Comparison of ENCODE assay signal across 8 cellular contexts in the genomic region with DNA sequence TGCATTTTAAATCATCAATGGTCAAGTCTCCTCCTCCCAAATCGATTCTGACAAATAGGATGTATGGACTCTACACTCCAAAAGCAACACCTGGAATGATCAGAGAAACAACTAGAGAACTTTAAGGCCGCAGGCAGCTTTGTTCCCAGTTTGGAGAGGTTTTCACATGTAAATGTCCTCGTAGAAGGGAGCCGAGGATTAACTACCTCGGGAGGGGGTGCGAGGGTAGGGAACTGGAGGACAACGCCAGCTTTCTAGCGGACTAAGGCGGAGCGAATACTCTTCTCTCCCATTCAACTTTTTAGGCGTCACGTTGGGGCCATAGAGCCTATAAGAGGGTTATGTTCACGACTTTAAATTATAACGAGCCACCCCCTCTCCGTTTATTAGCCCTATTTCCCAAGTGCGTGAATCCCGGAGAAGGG. TPM values are rescaled to one million over a fixed set of nuclear protein-coding genes. Genes with fewer than 3 reads are reported as not detected.
DNase-seq lines count a peak whose midpoint lies in the region; ATAC-seq and TF ChIP-seq lines count a peak whose summit lies in the region.

No MANE protein-coding gene starts in this region.

- H3K27me3 Mint-ChIP-seq in activated T-helper 2 cell treated with anti-CD3 and anti-CD28 coated beads, Interferon-gamma antibody, Interleukin-2, Interleukin-4, amounts not matched to agents 10 μg/mL and 5 μg/mL and 100 μg/mL, durations not matched to agents 14 hours and 24 hours and 36 hours (ENCODE audit: low read depth): no peaks in the 10 kb centered on the region

- H3K36me3 Mint-ChIP-seq in activated T-helper 2 cell treated with anti-CD3 and anti-CD28 coated beads, Interferon-gamma antibody, Interleukin-2, Interleukin-4, amounts not matched to agents 10 μg/mL and 5 μg/mL and 100 μg/mL, durations not matched to agents 14 hours and 24 hours and 36 hours (ENCODE audit: low read depth): peaks cover 7% of the 10 kb centered on the region

- peaks cover 17% of the 10 kb centered on the region; the same call in 1 of the 2 replicates for H3K36me3 ChIP-seq in HUES6 (ENCODE audit: control insufficient read depth, insufficient read depth, low read length)
- H3K36me3 ChIP-seq in gastrocnemius medialis: no peaks in the 10 kb centered on the region

- peak; percentile 41 for DNase-seq in COR-L47 (lab: John Stamatoyannopoulos, UW)
- DNase-seq in activated T-helper 2 cell treated with anti-CD3 and anti-CD28 coated beads, Interferon-gamma antibody, Interleukin-2, Interleukin-4, amounts not matched to agents 10 μg/mL and 5 μg/mL and 100 μg/mL, durations not matched to agents 14 hours and 24 hours and 36 hours (ENCODE audit: low spot score): peak; percentile 10
- peak; percentile 83 for DNase-seq in iPS DF 19.7 (ENCODE audit: low read depth, low spot score)
- DNase-seq in gastrocnemius medialis: no peak
- no peak for DNase-seq in NCI-H2227 (lab: John Stamatoyannopoulos, UW; ENCODE audit: unreplicated experiment)

- H3K4me3 Mint-ChIP-seq in activated T-helper 2 cell treated with anti-CD3 and anti-CD28 coated beads, Interferon-gamma antibody, Interleukin-2, Interleukin-4, amounts not matched to agents 10 μg/mL and 5 μg/mL and 100 μg/mL, durations not matched to agents 14 hours and 24 hours and 36 hours (ENCODE audit: low read depth): peak overlapping the region; percentile 86

- no peaks in the 10 kb centered on the region for H3K9me3 Mint-ChIP-seq in activated T-helper 2 cell treated with anti-CD3 and anti-CD28 coated beads, Interferon-gamma antibody, Interleukin-2, Interleukin-4, amounts not matched to agents 10 μg/mL and 5 μg/mL and 100 μg/mL, durations not matched to agents 14 hours and 24 hours and 36 hours

- H3K4me3 ChIP-seq in HUES6 (ENCODE audit: low read depth, low read length) (peak overlapping the region; percentile 91), gastrocnemius medialis (peak overlapping the region; percentile 88 to 94 (median 91))

- no peak for TF ChIP-seq CTCF in gastrocnemius medialis (IDR thresholded peaks at IDR 0.05 in 4 of 5, conservative IDR thresholded peaks at IDR 0.05 in 1 of 5)

- H3K27ac ChIP-seq in HUES6 (ENCODE audit: low read depth, low read length) (peak overlapping the region; percentile 96; the same call in 1 of the 2 replicates), gastrocnemius medialis (peak overlapping the region; percentile 92 to 99 (median 97))

- peak in 1 of 2 donors; percentile 1 for ATAC-seq in gastrocnemius medialis
- ATAC-seq in GM18867 (IDR thresholded peaks at IDR 0.05; ENCODE audit: unreplicated experiment): no peak
- ATAC-seq in GM21367 (IDR thresholded peaks at IDR 0.05; ENCODE audit: unreplicated experiment): no peak

- peaks cover 10% of the 10 kb centered on the region for H3K4me1 Mint-ChIP-seq in activated T-helper 2 cell treated with anti-CD3 and anti-CD28 coated beads, Interferon-gamma antibody, Interleukin-2, Interleukin-4, amounts not matched to agents 10 μg/mL and 5 μg/mL and 100 μg/mL, durations not matched to agents 14 hours and 24 hours and 36 hours (ENCODE audit: low read depth)

- H3K27ac Mint-ChIP-seq in activated T-helper 2 cell treated with anti-CD3 and anti-CD28 coated beads, Interferon-gamma antibody, Interleukin-2, Interleukin-4, amounts not matched to agents 10 μg/mL and 5 μg/mL and 100 μg/mL, durations not matched to agents 14 hours and 24 hours and 36 hours: peak overlapping the region; percentile 72

- H3K4me1 ChIP-seq in HUES6 (ENCODE audit: control insufficient read depth, insufficient read depth, low read length): peaks cover 29% of the 10 kb centered on the region
- peaks cover 40 to 46% of the 10 kb centered on the region in 2 donors for H3K4me1 ChIP-seq in gastrocnemius medialis

- TF ChIP-seq POLR2A in gastrocnemius medialis (IDR thresholded peaks at IDR 0.05): no peak

- intact Hi-C loops in activated T-helper 2 cell treated with anti-CD3 and anti-CD28 coated beads, Interferon-gamma antibody, Interleukin-2, Interleukin-4, amounts not matched to agents 10 μg/mL and 5 μg/mL and 100 μg/mL, durations not matched to agents 14 hours and 24 hours and 36 hours (cut with micrococcal nuclease): loop anchor here (2.0 to 5.0 kb wide), 3 partner anchors 16 to 882 kb away; a partner anchor contains a TSS
- intact Hi-C loops in gastrocnemius medialis (cut with DNase I; ENCODE audit: low total_unique reads): loop anchor here (5.0 kb wide), 1 partner anchor 142 kb away; a partner anchor contains a TSS

- H3K9ac ChIP-seq in HUES6 (ENCODE audit: low read length): peak overlapping the region; percentile 98

- H3K27me3 ChIP-seq in HUES6 (ENCODE audit: control insufficient read depth, insufficient read depth, low read length): no peaks in the 10 kb centered on the region
- no peaks in the 10 kb centered on the region for H3K27me3 ChIP-seq in gastrocnemius medialis

- in situ Hi-C loops in gastrocnemius medialis (cut with MboI; ENCODE audit: low sequenced_read_pairs in 4 of 4): loop anchor here in 1 of 4 donors (25.0 kb wide), 1 partner anchor 657 kb away; a partner anchor contains a TSS

- H3K9me3 ChIP-seq in HUES6 (ENCODE audit: control insufficient read depth, insufficient read depth, low read depth, low read length) (peaks cover 3% of the 10 kb centered on the region; the same call in 1 of the 2 replicates), gastrocnemius medialis (no peaks in the 10 kb centered on the region)

RNA-seq across cellular contexts. Expression of a gene that starts 1.2 kb away (rescaled TPM):
- 55.8 and 60.1 TPM in 2 replicates for total RNA-seq in activated T-helper 2 cell treated with anti-CD3 and anti-CD28 coated beads, Interferon-gamma antibody, Interleukin-2, Interleukin-4, amounts not matched to agents 10 μg/mL and 5 μg/mL and 100 μg/mL, durations not matched to agents 14 hours and 24 hours and 36 hours
- total RNA-seq in gastrocnemius medialis: 10 to 100 TPM in 2 of 4 donors, 1 to 10 TPM in 2; 8.2 to 11.5 (median 10.0) TPM

Comparison
In these comparisons a context has a peak if more than half of its experiments do, and no peak if none do; other contexts are left out.
1. DNase-seq: peak in COR-L47 (single experiment), activated T-helper 2 cell treated with anti-CD3 and anti-CD28 coated beads, Interferon-gamma antibody, Interleukin-2, Interleukin-4, amounts not matched to agents 10 μg/mL and 5 μg/mL and 100 μg/mL, durations not matched to agents 14 hours and 24 hours and 36 hours (single experiment) and iPS DF 19.7 (single experiment); none in gastrocnemius medialis (0 of 2) and NCI-H2227 (single experiment).